In the genomic region with DNA sequence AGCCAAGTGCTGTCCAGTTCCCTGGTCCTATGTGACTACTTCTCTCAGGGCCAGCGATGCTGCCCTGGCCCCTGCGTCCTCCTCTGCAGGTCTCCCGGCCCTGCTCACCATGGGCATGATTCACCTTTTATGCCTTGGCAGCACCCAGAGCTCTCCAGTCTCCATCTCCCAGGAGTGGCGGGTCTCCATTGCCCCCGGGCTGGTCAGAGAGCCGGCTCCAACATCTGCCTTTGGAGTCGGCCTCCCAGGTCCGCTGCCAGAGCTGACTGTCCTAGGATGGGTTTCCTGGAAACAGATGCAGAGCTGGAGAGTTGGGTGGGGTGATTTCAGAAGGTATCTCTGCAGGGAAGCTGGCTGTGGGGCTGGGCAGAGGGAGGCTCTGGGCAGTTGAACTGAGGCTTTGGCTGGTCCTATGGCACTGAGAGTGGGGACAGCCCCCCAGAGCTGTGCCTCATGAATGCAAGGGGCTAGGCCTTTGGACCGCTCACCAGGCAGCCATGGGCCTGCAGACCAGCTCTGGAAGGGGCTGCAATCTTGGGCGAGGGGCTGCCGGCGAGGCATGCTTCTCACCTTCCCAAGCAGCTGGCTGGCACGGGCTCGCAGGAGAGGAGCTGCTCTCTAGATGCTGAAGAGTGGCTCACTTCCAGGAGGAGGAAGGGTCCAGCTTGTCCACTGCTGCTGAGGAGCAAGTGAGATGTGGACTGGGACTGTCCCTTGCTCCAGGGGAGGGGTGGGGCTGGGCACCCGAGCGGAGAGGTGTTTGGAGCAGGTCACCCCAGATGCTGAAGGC, we compare ENCODE assay signal across 1 cellular context.
TF ChIP-seq lines count a peak whose summit lies in the region.

No MANE protein-coding gene starts in this region.

TF ChIP-seq in H1, 55 proteins besides CTCF, POLR2A, EP300 and RAD21 (continued from another document):
- TF ChIP-seq SP4 (IDR thresholded peaks at IDR 0.05; ENCODE audit: low read length), result no peak
- no peak for TF ChIP-seq ASH2L (IDR thresholded peaks at IDR 0.05; ENCODE audit: low read length)
